ENCODE assay signal across 25 cellular contexts in the genomic region with DNA sequence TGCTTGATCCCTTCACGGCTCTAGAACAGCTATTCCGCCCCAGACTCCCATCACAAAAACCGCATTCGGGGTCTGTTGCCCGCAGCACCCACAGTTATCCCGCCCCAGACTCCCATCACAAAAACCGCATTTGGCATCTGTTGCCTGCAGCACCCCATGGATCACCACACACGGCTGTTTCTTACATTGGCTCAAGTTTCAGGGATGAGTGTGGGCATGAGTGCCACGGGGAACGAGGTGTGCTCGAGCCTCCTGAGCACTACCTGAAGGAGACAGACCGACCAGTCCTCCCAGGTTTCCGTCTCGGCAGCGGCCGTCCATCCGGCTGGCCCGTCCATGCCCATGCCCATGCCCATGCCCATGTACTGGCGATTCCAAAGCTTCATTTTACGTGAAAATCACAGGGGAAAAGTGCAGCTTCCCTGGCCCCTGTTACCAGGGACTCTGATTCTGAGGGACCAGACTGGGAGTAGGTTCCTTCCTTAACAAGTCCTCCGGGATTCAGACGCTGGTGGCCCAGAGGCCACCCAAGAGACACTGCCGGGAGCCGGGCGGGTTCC.
A peak's percentile ranks its signal among the peaks of the same experiment; 100 is the strongest.
DNase-seq lines count a peak whose midpoint lies in the region; ATAC-seq, FAIRE-seq and TF ChIP-seq lines count a peak whose summit lies in the region.
"Had no signal": no experiment of that assay in that cellular context is flagged by ENCODE, and none has a peak within 500 bp of the region (broad histone marks: within the 10 kb centered on the region; RNA-seq: fewer than 3 reads in every experiment).

No MANE protein-coding gene starts in this region.

- H3K9ac ChIP-seq in astrocyte (ENCODE audit: low read length) (no peak overlapping the region), mesenchymal stem cell (ENCODE audit: low read length) (no peak overlapping the region), smooth muscle cell (ENCODE audit: low read depth) (peak overlapping the region; percentile 60)
- H3K9ac ChIP-seq: GM23248 had no signal

- no peak overlapping the region for H2AFZ ChIP-seq in astrocyte (ENCODE audit: low read depth, low read length)
- H2AFZ ChIP-seq in mesenchymal stem cell (ENCODE audit: low read depth, low read length), result no peak overlapping the region
- H2AFZ ChIP-seq in smooth muscle cell (ENCODE audit: low read depth), result no peak overlapping the region
- H2AFZ ChIP-seq in GM23338, result no peak overlapping the region
- H2AFZ ChIP-seq: GM23248 had no signal

- DNase-seq in NCI-H2171 treated with DMSO at 0.1 percent for 48 hours (lab: John Stamatoyannopoulos, UW) (peak; percentile 47), NCI-H2171 (lab: John Stamatoyannopoulos, UW) (no peak), astrocyte (ENCODE audit: low read depth) (no peak), mesenchymal stem cell (no peak), smooth muscle cell (lab: John Stamatoyannopoulos, UW; ENCODE audit: unreplicated experiment) (no peak), omental fat pad (ENCODE audit: low spot score) (no peak), GM23338 (ENCODE audit: low spot score) (no peak)
- DNase-seq in T-helper 2 cell treated with Interferon-gamma antibody and Interleukin-4, amounts not matched to agents 5 μg/mL and 100 μg/mL, for 36 hours (ENCODE audit: low spot score), result no peak
- DNase-seq: 8988T; AML-193; C1 segment of cervical spinal cord; CD8-positive, alpha-beta memory T cell; DMS53; GDM1; GM23248; Karpas-422; NCI-H1417; NCI-H1694 treated with DMSO at 0.1 percent for 48 hours; NCI-H2081 treated with DMSO at 0.1 percent for 48 hours; NCI-H226; NCI-H510A treated with DMSO at 0.1 percent for 48 hours; NCI-H748 treated with DMSO at 0.1 percent for 48 hours had no signal

- H3K4me3 Mint-ChIP-seq in astrocyte (ENCODE audit: unreplicated experiment) (no peak overlapping the region), GM23338 (no peak overlapping the region)
- H3K4me3 Mint-ChIP-seq in T-helper 2 cell treated with Interferon-gamma antibody and Interleukin-4, amounts not matched to agents 5 μg/mL and 100 μg/mL, for 36 hours, result no peak overlapping the region
- H3K4me3 Mint-ChIP-seq: CD8-positive, alpha-beta memory T cell; IgD-negative memory B cell had no signal

- H3K36me3 Mint-ChIP-seq in astrocyte (ENCODE audit: low read depth, unreplicated experiment), result peaks cover 8% of the 10 kb centered on the region
- no peaks in the 10 kb centered on the region for H3K36me3 Mint-ChIP-seq in T-helper 2 cell treated with Interferon-gamma antibody and Interleukin-4, amounts not matched to agents 5 μg/mL and 100 μg/mL, for 36 hours (ENCODE audit: low read depth)
- H3K36me3 Mint-ChIP-seq in GM23338 (ENCODE audit: low read depth), result no peaks in the 10 kb centered on the region; the same call in 2 of the 3 replicates
- H3K36me3 Mint-ChIP-seq: CD8-positive, alpha-beta memory T cell; IgD-negative memory B cell had no signal

- no peak overlapping the region for H3K4me2 ChIP-seq in astrocyte (ENCODE audit: low read length)
- H3K4me2 ChIP-seq in mesenchymal stem cell (ENCODE audit: low read length, poor library complexity, severe bottlenecking), result no peak overlapping the region
- no peak overlapping the region for H3K4me2 ChIP-seq in smooth muscle cell
- H3K4me2 ChIP-seq in GM23338, result no peak overlapping the region

- no peak overlapping the region for H2BK12ac ChIP-seq in mesenchymal stem cell (ENCODE audit: low read length in 2 of 2)

- peaks cover 31% of the 10 kb centered on the region for H3K4me1 ChIP-seq in astrocyte (ENCODE audit: insufficient read depth, low read length)
- H3K4me1 ChIP-seq in mesenchymal stem cell (ENCODE audit: control insufficient read depth, insufficient read depth, low read depth, low read length), result peaks cover 19% of the 10 kb centered on the region
- H3K4me1 ChIP-seq in smooth muscle cell (ENCODE audit: low read depth), result peaks cover 10% of the 10 kb centered on the region
- H3K4me1 ChIP-seq in GM23338 (ENCODE audit: insufficient read depth), result peaks cover 14% of the 10 kb centered on the region

- no peak overlapping the region for H2BK5ac ChIP-seq in mesenchymal stem cell (ENCODE audit: low read depth, low read length, poor library complexity, severe bottlenecking)

- H3K9me3 ChIP-seq in astrocyte (ENCODE audit: insufficient read depth, low read depth, low read length), result no peaks in the 10 kb centered on the region
- no peaks in the 10 kb centered on the region for H3K9me3 ChIP-seq in mesenchymal stem cell (ENCODE audit: control insufficient read depth, low read length)
- H3K9me3 ChIP-seq in smooth muscle cell (replicated peaks; ENCODE audit: low read depth), result no peaks in the 10 kb centered on the region

- H2AK5ac ChIP-seq in mesenchymal stem cell (ENCODE audit: low read length, severe bottlenecking), result peak overlapping the region; percentile 35

- H3K27ac Mint-ChIP-seq in astrocyte (ENCODE audit: unreplicated experiment) (peak overlapping the region; percentile 91), GM23338 (no peak overlapping the region)
- H3K27ac Mint-ChIP-seq in T-helper 2 cell treated with Interferon-gamma antibody and Interleukin-4, amounts not matched to agents 5 μg/mL and 100 μg/mL, for 36 hours, result no peak overlapping the region
- H3K27ac Mint-ChIP-seq: CD8-positive, alpha-beta memory T cell; IgD-negative memory B cell had no signal

- H3K36me3 ChIP-seq in astrocyte (ENCODE audit: insufficient read depth, low read length) (no peaks in the 10 kb centered on the region), mesenchymal stem cell (ENCODE audit: control insufficient read depth in 1 of 2, insufficient read depth in 2 of 2, low read depth in 1 of 2, low read length in 2 of 2) (no peaks in the 10 kb centered on the region), smooth muscle cell (ENCODE audit: low read depth) (no peaks in the 10 kb centered on the region), GM23338 (ENCODE audit: insufficient read depth) (no peaks in the 10 kb centered on the region)

- no peak overlapping the region for H3K18ac ChIP-seq in mesenchymal stem cell (ENCODE audit: low read depth in 1 of 2, low read length in 2 of 2)

- H3K4me3 ChIP-seq in astrocyte (ENCODE audit: insufficient read depth, low read depth, low read length) (no peak overlapping the region), mesenchymal stem cell (ENCODE audit: insufficient read depth in 1 of 2, low read depth in 1 of 2, low read length in 2 of 2) (no peak overlapping the region), smooth muscle cell (no peak overlapping the region), GM23338 (no peak overlapping the region)
- H3K4me3 ChIP-seq: GM23248 had no signal

- H3K27me3 ChIP-seq in astrocyte (ENCODE audit: insufficient read depth, low read length) (no peaks in the 10 kb centered on the region), mesenchymal stem cell (ENCODE audit: control insufficient read depth in 1 of 2, insufficient read depth in 1 of 2, low read length in 2 of 2) (peaks cover 0 to 3% of the 10 kb centered on the region in 2 experiments), smooth muscle cell (ENCODE audit: low read depth) (no peaks in the 10 kb centered on the region), GM23338 (ENCODE audit: insufficient read depth) (no peaks in the 10 kb centered on the region)

- peak overlapping the region; percentile 62 for H3K27ac ChIP-seq in astrocyte (ENCODE audit: low read depth, low read length)
- no peak overlapping the region for H3K27ac ChIP-seq in mesenchymal stem cell (ENCODE audit: low read length, poor library complexity, severe bottlenecking)
- H3K27ac ChIP-seq in smooth muscle cell (ENCODE audit: low read depth), result no peak overlapping the region
- H3K27ac ChIP-seq in GM23338 (ENCODE audit: low read depth), result no peak overlapping the region

- FAIRE-seq in astrocyte (lab: Jason Lieb, UNC), result no peak
- FAIRE-seq: D721Med, GM18507 had no signal

- H4K20me1 ChIP-seq in astrocyte (ENCODE audit: insufficient read depth, low read length), result no peaks in the 10 kb centered on the region
- H4K20me1 ChIP-seq in smooth muscle cell (ENCODE audit: low read depth), result no peaks in the 10 kb centered on the region
- H4K20me1 ChIP-seq in GM23338 (replicated peaks; ENCODE audit: insufficient read depth), result no peaks in the 10 kb centered on the region

- peak overlapping the region; percentile 9 for H4K8ac ChIP-seq in mesenchymal stem cell (ENCODE audit: low read length)

- peaks cover 39% of the 10 kb centered on the region for H3K4me1 Mint-ChIP-seq in astrocyte (ENCODE audit: low read depth, unreplicated experiment)
- H3K4me1 Mint-ChIP-seq in T-helper 2 cell treated with Interferon-gamma antibody and Interleukin-4, amounts not matched to agents 5 μg/mL and 100 μg/mL, for 36 hours (ENCODE audit: low read depth), result no peaks in the 10 kb centered on the region
- H3K4me1 Mint-ChIP-seq in GM23338, result peaks cover 25% of the 10 kb centered on the region
- H3K4me1 Mint-ChIP-seq: CD8-positive, alpha-beta memory T cell had no signal

- peaks cover 20% of the 10 kb centered on the region for H3K27me3 Mint-ChIP-seq in astrocyte (ENCODE audit: low read depth, unreplicated experiment)
- H3K27me3 Mint-ChIP-seq in T-helper 2 cell treated with Interferon-gamma antibody and Interleukin-4, amounts not matched to agents 5 μg/mL and 100 μg/mL, for 36 hours (ENCODE audit: low read depth), result peaks cover 6% of the 10 kb centered on the region
- H3K27me3 Mint-ChIP-seq in GM23338 (ENCODE audit: insufficient read depth, low read depth, poor library complexity), result peaks cover 21% of the 10 kb centered on the region
- H3K27me3 Mint-ChIP-seq: IgD-negative memory B cell had no signal

- H3F3A ChIP-seq in smooth muscle cell (ENCODE audit: low read depth) (peaks cover 20% of the 10 kb centered on the region), GM23338 (replicated peaks; ENCODE audit: low read depth) (no peaks in the 10 kb centered on the region)

- H3K9me2 ChIP-seq in GM23338 (ENCODE audit: insufficient read depth), result no peaks in the 10 kb centered on the region

- no peak overlapping the region for H3K14ac ChIP-seq in mesenchymal stem cell (ENCODE audit: low read length in 2 of 2)

- no peak overlapping the region for H4K91ac ChIP-seq in mesenchymal stem cell (ENCODE audit: low read length)

- no peaks in the 10 kb centered on the region for H3K79me2 ChIP-seq in astrocyte (ENCODE audit: insufficient read depth, low read length)
- no peaks in the 10 kb centered on the region for H3K79me2 ChIP-seq in smooth muscle cell (ENCODE audit: low read depth)
- H3K79me2 ChIP-seq in GM23338 (replicated peaks; ENCODE audit: insufficient read depth), result no peaks in the 10 kb centered on the region

- no peaks in the 10 kb centered on the region for H3K79me1 ChIP-seq in mesenchymal stem cell (replicated peaks; ENCODE audit: low read length, poor library complexity, severe bottlenecking)

- no peak overlapping the region for H3K4ac ChIP-seq in mesenchymal stem cell (ENCODE audit: low read depth in 1 of 2, low read length in 2 of 2)

- H3K23ac ChIP-seq in mesenchymal stem cell (ENCODE audit: low read length in 2 of 2), result no peak overlapping the region

- H2BK120ac ChIP-seq in mesenchymal stem cell (ENCODE audit: low read depth, low read length), result no peak overlapping the region

- H3K9me3 Mint-ChIP-seq in astrocyte (ENCODE audit: unreplicated experiment) (peaks cover 9% of the 10 kb centered on the region), GM23338 (no peaks in the 10 kb centered on the region)
- no peaks in the 10 kb centered on the region for H3K9me3 Mint-ChIP-seq in T-helper 2 cell treated with Interferon-gamma antibody and Interleukin-4, amounts not matched to agents 5 μg/mL and 100 μg/mL, for 36 hours
- H3K9me3 Mint-ChIP-seq: CD8-positive, alpha-beta memory T cell; IgD-negative memory B cell had no signal

- peak overlapping the region; percentile 33 for H2BK15ac ChIP-seq in mesenchymal stem cell (ENCODE audit: low read depth, poor library complexity, severe bottlenecking)

- ATAC-seq in omental fat pad (ENCODE audit: low FRiP score) (no peak), GM23338 (no peak)

- TF ChIP-seq CTCF in astrocyte (IDR thresholded peaks at IDR 0.05; ENCODE audit: insufficient read depth, low read depth, low read length) (no peak), smooth muscle cell (IDR thresholded peaks at IDR 0.05; ENCODE audit: borderline replicate concordance, insufficient read depth, poor library complexity, severe bottlenecking) (no peak), omental fat pad (IDR thresholded peaks at IDR 0.05) (no peak), GM23338 (conservative IDR thresholded peaks at IDR 0.05; ENCODE audit: low read depth in 2 of 2) (no peak)

- WGBS in mesenchymal stem cell, result 96% methylated on average over 25 of the region's 25 CpGs
- WGBS in smooth muscle cell (ENCODE audit: low lambda C conversion rate), result 96% methylated on average over 25 of the region's 25 CpGs
